In the genomic region with DNA sequence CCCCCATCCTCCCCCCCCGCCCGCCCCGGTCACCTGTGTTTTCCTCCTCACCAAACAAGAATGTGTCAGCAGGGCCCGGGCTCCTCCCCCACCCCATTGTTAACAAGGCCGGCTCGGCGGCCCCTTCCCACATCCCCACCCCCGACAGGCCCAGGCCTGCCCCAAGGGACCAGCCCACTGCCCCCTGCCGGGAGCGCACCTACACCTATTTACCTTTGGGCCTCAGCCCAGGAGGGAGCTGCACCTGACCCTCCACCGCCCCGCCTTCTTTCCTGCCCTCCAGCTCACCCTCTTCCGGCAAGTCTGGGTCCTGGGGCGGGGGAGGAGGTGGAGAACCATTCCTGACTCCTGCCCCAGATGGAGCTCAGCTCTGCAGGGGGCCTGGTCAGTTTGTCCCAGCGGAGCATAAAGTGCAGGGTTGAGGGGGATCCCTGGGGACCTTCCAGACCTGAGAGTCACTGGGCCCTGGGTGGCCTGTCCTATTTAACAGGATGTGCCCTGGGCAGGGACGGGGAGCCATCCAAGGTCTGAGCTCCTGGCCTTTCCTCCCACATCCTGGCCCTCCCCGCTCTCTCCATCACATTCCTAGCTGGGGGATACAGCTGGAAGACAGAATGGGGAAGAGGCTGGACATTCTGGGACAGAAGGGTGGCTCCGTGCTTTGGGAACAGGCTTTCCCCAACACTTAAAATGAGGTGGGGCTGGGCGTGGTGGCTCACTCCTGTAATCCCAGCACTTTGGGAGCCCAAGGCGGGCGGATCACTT, we compare ENCODE assay signal across 15 cellular contexts. TPM values are rescaled to one million over a fixed set of nuclear protein-coding genes. Genes with fewer than 3 reads are reported as not detected.
A peak's percentile ranks its signal among the peaks of the same experiment; 100 is the strongest.
DNase-seq lines count a peak whose midpoint lies in the region; ATAC-seq lines count a peak whose summit lies in the region.
"Had no signal": no experiment of that assay in that cellular context is flagged by ENCODE, and none has a peak within 500 bp of the region (broad histone marks: within the 10 kb centered on the region; RNA-seq: fewer than 3 reads in every experiment).

No MANE protein-coding gene starts in this region.

- DNase-seq in DMS53 (lab: John Stamatoyannopoulos, UW) (peak; percentile 96), NCI-H2081 treated with DMSO at 0.1 percent for 48 hours (lab: John Stamatoyannopoulos, UW) (peak; percentile 75), ecto neural progenitor cell (ENCODE audit: low spot score) (peak; percentile 77), mesendoderm (peak; percentile 71), SIG-M5 (lab: John Stamatoyannopoulos, UW) (no peak)
- DNase-seq in naive thymus-derived CD8-positive, alpha-beta T cell: no peak
- no peak for DNase-seq in activated CD4-positive, alpha-beta T cell treated with anti-CD3 and anti-CD28 coated beads, Interleukin-2, amount 10 ng/mL, durations not matched to agents 7 days and 5 days
- DNase-seq: activated CD4-positive, alpha-beta memory T cell treated with anti-CD3 and anti-CD28 coated beads for 36 hours; activated naive CD8-positive, alpha-beta T cell treated with anti-CD3 and anti-CD28 coated beads for 36 hours; effector memory CD4-positive, alpha-beta T cell; psoas muscle had no signal

- H3K23ac ChIP-seq in mesendoderm (ENCODE audit: low read length): no peak overlapping the region

- H3K36me3 Mint-ChIP-seq in naive thymus-derived CD8-positive, alpha-beta T cell: no peaks in the 10 kb centered on the region
- H3K36me3 Mint-ChIP-seq in activated CD4-positive, alpha-beta T cell treated with anti-CD3 and anti-CD28 coated beads, Interleukin-2, amount 10 ng/mL, durations not matched to agents 7 days and 5 days (ENCODE audit: low read depth): no peaks in the 10 kb centered on the region
- H3K36me3 Mint-ChIP-seq: activated CD4-positive, alpha-beta memory T cell treated with anti-CD3 and anti-CD28 coated beads for 36 hours; activated naive CD8-positive, alpha-beta T cell treated with anti-CD3 and anti-CD28 coated beads for 36 hours had no signal

- H3K79me1 ChIP-seq in mesendoderm (ENCODE audit: low read length): no peaks in the 10 kb centered on the region

- no peak overlapping the region for H3K9ac ChIP-seq in mesendoderm (ENCODE audit: low read length)

- peaks cover 20 to 54% (median 31%) of the 10 kb centered on the region in 4 donors for H3K4me1 Mint-ChIP-seq in naive thymus-derived CD8-positive, alpha-beta T cell
- H3K4me1 Mint-ChIP-seq in activated CD4-positive, alpha-beta T cell treated with anti-CD3 and anti-CD28 coated beads, Interleukin-2, amount 10 ng/mL, durations not matched to agents 7 days and 5 days: peaks cover 29% of the 10 kb centered on the region

- no peaks in the 10 kb centered on the region for H3K79me2 ChIP-seq in mesendoderm (ENCODE audit: control insufficient read depth, insufficient read depth, low read length)

- H2BK120ac ChIP-seq in mesendoderm (ENCODE audit: low read depth, low read length): no peak overlapping the region

- H3K4me3 ChIP-seq in mesendoderm (ENCODE audit: low read length): no peak overlapping the region
- H3K4me3 ChIP-seq: GM12878, psoas muscle, SK-N-MC had no signal

- no peak for ATAC-seq in naive thymus-derived CD8-positive, alpha-beta T cell
- ATAC-seq in GM21526 (IDR thresholded peaks at IDR 0.05; ENCODE audit: low FRiP score, unreplicated experiment): no peak
- ATAC-seq: GM12878, psoas muscle had no signal

- CTCF ChIA-PET in activated CD4-positive, alpha-beta T cell treated with anti-CD3 and anti-CD28 coated beads, Interleukin-2, amount 10 ng/mL, durations not matched to agents 7 days and 5 days (lab: Charles Lee): interaction anchor here (0.7 to 4.5 kb wide), 7 partner anchors 8 to 148 kb away, joined by 3 to 21 read pairs (median 9); no protein-coding TSS in a partner anchor

- H3K27ac ChIP-seq in mesendoderm (ENCODE audit: low read depth, low read length): no peak overlapping the region
- H3K27ac ChIP-seq: psoas muscle, SK-N-MC had no signal

- H3K56ac ChIP-seq in mesendoderm (ENCODE audit: low read length): no peak overlapping the region

- H2BK5ac ChIP-seq in mesendoderm (ENCODE audit: low read length): no peak overlapping the region

- peaks cover 56% of the 10 kb centered on the region for H3K27me3 ChIP-seq in mesendoderm (ENCODE audit: insufficient read depth, low read length, poor library complexity)

- POLR2A ChIA-PET in naive thymus-derived CD8-positive, alpha-beta T cell (lab: Charles Lee): interaction anchor here (0.5 to 6.2 kb wide), 3 partner anchors 10 to 49 kb away, joined by 4 to 56 read pairs (median 8); partner anchors contain the start of gene FOXJ1
- POLR2A ChIA-PET in activated CD4-positive, alpha-beta T cell treated with anti-CD3 and anti-CD28 coated beads, Interleukin-2, amount 10 ng/mL, durations not matched to agents 7 days and 5 days (lab: Charles Lee): interaction anchor here (0.6 to 1.0 kb wide), 2 partner anchors 57 to 138 kb away, joined by 3 read pairs; no protein-coding TSS in a partner anchor

- H2AK5ac ChIP-seq in mesendoderm (ENCODE audit: low read length): no peak overlapping the region

- no CpG with 5 or more reads among the region's 21 CpGs for WGBS in mesendoderm (ENCODE audit: extremely low coverage, insufficient coverage, low lambda C conversion rate)

- no peak overlapping the region for H4K8ac ChIP-seq in mesendoderm (ENCODE audit: low read depth, low read length)

- no peak overlapping the region for H3K27ac Mint-ChIP-seq in naive thymus-derived CD8-positive, alpha-beta T cell
- no peak overlapping the region for H3K27ac Mint-ChIP-seq in activated CD4-positive, alpha-beta T cell treated with anti-CD3 and anti-CD28 coated beads, Interleukin-2, amount 10 ng/mL, durations not matched to agents 7 days and 5 days
- H3K27ac Mint-ChIP-seq: activated CD4-positive, alpha-beta memory T cell treated with anti-CD3 and anti-CD28 coated beads for 36 hours; activated naive CD8-positive, alpha-beta T cell treated with anti-CD3 and anti-CD28 coated beads for 36 hours; B cell had no signal

- H3K4me1 ChIP-seq in mesendoderm (ENCODE audit: control insufficient read depth, low read depth, low read length): no peaks in the 10 kb centered on the region
- H3K4me1 ChIP-seq: psoas muscle had no signal

- no peak overlapping the region for H4K5ac ChIP-seq in mesendoderm (ENCODE audit: low read length)

- H2BK15ac ChIP-seq in mesendoderm (replicated peaks; ENCODE audit: low read depth): no peak overlapping the region

- no peak overlapping the region for H3K4ac ChIP-seq in mesendoderm (ENCODE audit: low read depth, low read length)

- H3K36me3 ChIP-seq in mesendoderm (ENCODE audit: control insufficient read depth, insufficient read depth, low read length): no peaks in the 10 kb centered on the region

- H3K9me3 Mint-ChIP-seq in naive thymus-derived CD8-positive, alpha-beta T cell: no peaks in the 10 kb centered on the region
- no peaks in the 10 kb centered on the region for H3K9me3 Mint-ChIP-seq in activated CD4-positive, alpha-beta T cell treated with anti-CD3 and anti-CD28 coated beads, Interleukin-2, amount 10 ng/mL, durations not matched to agents 7 days and 5 days
- H3K9me3 Mint-ChIP-seq: activated CD4-positive, alpha-beta memory T cell treated with anti-CD3 and anti-CD28 coated beads for 36 hours; activated naive CD8-positive, alpha-beta T cell treated with anti-CD3 and anti-CD28 coated beads for 36 hours had no signal

- H3K27me3 Mint-ChIP-seq in naive thymus-derived CD8-positive, alpha-beta T cell: no peaks in the 10 kb centered on the region
- H3K27me3 Mint-ChIP-seq in activated CD4-positive, alpha-beta T cell treated with anti-CD3 and anti-CD28 coated beads, Interleukin-2, amount 10 ng/mL, durations not matched to agents 7 days and 5 days: no peaks in the 10 kb centered on the region
- H3K27me3 Mint-ChIP-seq: activated CD4-positive, alpha-beta memory T cell treated with anti-CD3 and anti-CD28 coated beads for 36 hours; activated naive CD8-positive, alpha-beta T cell treated with anti-CD3 and anti-CD28 coated beads for 36 hours had no signal

- no peak overlapping the region for H3K4me3 Mint-ChIP-seq in naive thymus-derived CD8-positive, alpha-beta T cell
- H3K4me3 Mint-ChIP-seq in activated CD4-positive, alpha-beta T cell treated with anti-CD3 and anti-CD28 coated beads, Interleukin-2, amount 10 ng/mL, durations not matched to agents 7 days and 5 days: no peak overlapping the region
- H3K4me3 Mint-ChIP-seq: activated CD4-positive, alpha-beta memory T cell treated with anti-CD3 and anti-CD28 coated beads for 36 hours; activated naive CD8-positive, alpha-beta T cell treated with anti-CD3 and anti-CD28 coated beads for 36 hours; B cell had no signal

- no peak overlapping the region for H3K18ac ChIP-seq in mesendoderm (ENCODE audit: low read length)

- no peak overlapping the region for H3K4me2 ChIP-seq in mesendoderm (ENCODE audit: low read length)

RNA-seq across cellular contexts. Expression of gene FOXJ1, which starts 8.3 kb away (rescaled TPM):
- 0.06 TPM for polyA plus RNA-seq in mesendoderm (2013, experiment 1 of 2)
- 0.08 TPM for polyA plus RNA-seq in mesendoderm (2013, experiment 2 of 2)
- total RNA-seq in naive thymus-derived CD8-positive, alpha-beta T cell: 1 to 10 TPM; 3.4 to 3.7 TPM
- 1 to 10 TPM in 2 of 3 donors, under 1 TPM in 1; 0.28 to 2.8 (median 1.8) TPM for polyA plus RNA-seq in naive thymus-derived CD8-positive, alpha-beta T cell
- under 1 TPM; 0.20 to 0.48 TPM for total RNA-seq in activated CD4-positive, alpha-beta T cell treated with anti-CD3 and anti-CD28 coated beads, Interleukin-2, amount 10 ng/mL, durations not matched to agents 7 days and 5 days
- total RNA-seq: GM12878 had no signal
- polyA plus RNA-seq: GM12878 had no signal

RNA-seq across cellular contexts. Expression of gene EXOC7, which starts 29.2 kb away (rescaled TPM):
- polyA plus RNA-seq in mesendoderm (2013, experiment 1 of 2): 58.1 TPM
- polyA plus RNA-seq in mesendoderm (2013, experiment 2 of 2): 61.9 TPM
- 100 to 1,000 TPM; 199 to 210 TPM for total RNA-seq in naive thymus-derived CD8-positive, alpha-beta T cell
- polyA plus RNA-seq in naive thymus-derived CD8-positive, alpha-beta T cell: 10 to 100 TPM; 46.0 to 62.6 (median 49.0) TPM
- 100 to 1,000 TPM; 140 to 147 TPM for total RNA-seq in activated CD4-positive, alpha-beta T cell treated with anti-CD3 and anti-CD28 coated beads, Interleukin-2, amount 10 ng/mL, durations not matched to agents 7 days and 5 days

RNA-seq across cellular contexts. Expression of gene ZACN, which starts 53.8 kb away (rescaled TPM):
- polyA plus RNA-seq in mesendoderm (2013, experiment 1 of 2): 0.03 TPM
- polyA plus RNA-seq in mesendoderm (2013, experiment 2 of 2): 0.01 TPM
- total RNA-seq in naive thymus-derived CD8-positive, alpha-beta T cell: under 1 TPM in 1 of 2 experiments, not detected in 1; 0.21 TPM
- 1 to 10 TPM in 2 of 3 donors, not detected in 1; 1.9 to 4.6 TPM for polyA plus RNA-seq in naive thymus-derived CD8-positive, alpha-beta T cell
- under 1 TPM in 1 of 2 experiments, not detected in 1; 0.27 TPM for total RNA-seq in activated CD4-positive, alpha-beta T cell treated with anti-CD3 and anti-CD28 coated beads, Interleukin-2, amount 10 ng/mL, durations not matched to agents 7 days and 5 days

RNA-seq across cellular contexts. Expression of gene GALR2, which starts 58.2 kb away (rescaled TPM):
- 0.24 TPM for polyA plus RNA-seq in mesendoderm (2013, experiment 1 of 2)
- polyA plus RNA-seq in mesendoderm (2013, experiment 2 of 2): 0.15 TPM
- total RNA-seq in naive thymus-derived CD8-positive, alpha-beta T cell: not detected
- under 1 TPM in 1 of 3 donors, not detected in 2; 0.70 TPM for polyA plus RNA-seq in naive thymus-derived CD8-positive, alpha-beta T cell
- under 1 TPM; 0.15 TPM for total RNA-seq in activated CD4-positive, alpha-beta T cell treated with anti-CD3 and anti-CD28 coated beads, Interleukin-2, amount 10 ng/mL, durations not matched to agents 7 days and 5 days

Comparison
In these comparisons a context has a peak if more than half of its experiments do, and no peak if none do; other contexts are left out.
1. DNase-seq: peak in DMS53 (single experiment), NCI-H2081 treated with DMSO at 0.1 percent for 48 hours (single experiment), ecto neural progenitor cell (single experiment) and mesendoderm (single experiment); none in SIG-M5 (single experiment), naive thymus-derived CD8-positive, alpha-beta T cell (0 of 10) and activated CD4-positive, alpha-beta T cell treated with anti-CD3 and anti-CD28 coated beads, Interleukin-2, amount 10 ng/mL, durations not matched to agents 7 days and 5 days (single experiment).